Comparison of ENCODE assay signal across 19 cellular contexts in genomic region chr12:68559246-68559645, GRCh38. TPM values are rescaled to one million over a fixed set of nuclear protein-coding genes. Genes with fewer than 3 reads are reported as not detected.
DNase-seq lines count a peak whose midpoint lies in the region; ATAC-seq and TF ChIP-seq lines count a peak whose summit lies in the region.
"Had no signal": no experiment of that assay in that cellular context is flagged by ENCODE, and none has a peak within 500 bp of the region (broad histone marks: within the 10 kb centered on the region; RNA-seq: fewer than 3 reads in every experiment).

No MANE protein-coding gene starts in this region.

- H3K27ac ChIP-seq in SK-N-SH (ENCODE audit: low read depth in 2 of 2, low read length in 1 of 2) (peak overlapping the region in 1 of 2 experiments; percentile 19; a peak in 1 of 4 replicates), IMR-90 (ENCODE audit: insufficient read depth, low read length) (no peak overlapping the region), lower lobe of right lung (peak overlapping the region; percentile 7), left lung (no peak overlapping the region)
- H3K27ac ChIP-seq: A549, KMS-11, testis had no signal

- H3K4me1 ChIP-seq in SK-N-SH (ENCODE audit: control insufficient read depth in 1 of 2, insufficient read depth in 2 of 2, low read depth in 1 of 2, low read length in 1 of 2) (peaks cover 3 to 20% of the 10 kb centered on the region in 2 experiments), IMR-90 (ENCODE audit: control insufficient read depth, insufficient read depth, low read length) (peaks cover 16% of the 10 kb centered on the region), lower lobe of right lung (peaks cover 16% of the 10 kb centered on the region), left lung (peaks cover 8 to 12% of the 10 kb centered on the region in 2 donors)

- H3K79me1 ChIP-seq in IMR-90 (ENCODE audit: low read depth in 1 of 2, low read length in 2 of 2): peaks cover 0 to 10% of the 10 kb centered on the region in 2 experiments; a peak in 2 of 4 replicates

- no peak overlapping the region for H4K5ac ChIP-seq in IMR-90 (ENCODE audit: low read depth, low read length)

- H3K18ac ChIP-seq in IMR-90 (ENCODE audit: low read depth, low read length): no peak overlapping the region

- no peak overlapping the region for H3K4me3 Mint-ChIP-seq in activated T-helper 1 cell treated with anti-CD3 and anti-CD28 coated beads, Interleukin-12 subunit alpha, Interleukin-12 subunit beta, Interleukin-2, Interleukin-4 antibody, amounts not matched to agents 30 ng/mL and 10 ng/mL and 1 ng/mL, durations not matched to agents 14 hours and 24 hours and 36 hours
- H3K4me3 Mint-ChIP-seq: activated CD4-positive, alpha-beta T cell treated with anti-CD3 and anti-CD28 coated beads, Interleukin-2, amount 10 ng/mL, durations not matched to agents 7 days and 5 days; CD8-positive, alpha-beta T cell; nephron had no signal

- peak overlapping the region; percentile 48 for H3K27ac Mint-ChIP-seq in activated T-helper 1 cell treated with anti-CD3 and anti-CD28 coated beads, Interleukin-12 subunit alpha, Interleukin-12 subunit beta, Interleukin-2, Interleukin-4 antibody, amounts not matched to agents 30 ng/mL and 10 ng/mL and 1 ng/mL, durations not matched to agents 14 hours and 24 hours and 36 hours
- H3K27ac Mint-ChIP-seq: activated CD4-positive, alpha-beta T cell treated with anti-CD3 and anti-CD28 coated beads, Interleukin-2, amount 10 ng/mL, durations not matched to agents 7 days and 5 days; nephron had no signal

- no TSS peak for BruUV-seq in IMR-90 (replicated peaks; lab: Mats Ljungman, UMichigan)

- DNase-seq in SK-N-SH: no peak
- DNase-seq in IMR-90: peak; percentile 36
- DNase-seq in activated T-helper 1 cell treated with anti-CD3 and anti-CD28 coated beads, Interleukin-12 subunit alpha, Interleukin-12 subunit beta, Interleukin-2, Interleukin-4 antibody, amounts not matched to agents 30 ng/mL and 10 ng/mL and 1 ng/mL, durations not matched to agents 14 hours and 24 hours and 36 hours (ENCODE audit: low spot score): no peak
- DNase-seq in lower lobe of right lung: no peak
- no peak for DNase-seq in HK-2 (ENCODE audit: unreplicated experiment)
- no peak for DNase-seq in left lung
- no peak for DNase-seq in foreskin melanocyte
- DNase-seq: activated CD4-positive, alpha-beta T cell treated with anti-CD3 and anti-CD28 coated beads, Interleukin-2, amount 10 ng/mL, durations not matched to agents 7 days and 5 days; CD8-positive, alpha-beta T cell; NCI-H187; NCI-H524; retina; T-helper 2 cell; testis had no signal

- H2AK5ac ChIP-seq in IMR-90 (ENCODE audit: low read depth, low read length): peak overlapping the region; percentile 60; the same call in 1 of the 2 replicates

- no peak overlapping the region for H2BK120ac ChIP-seq in IMR-90 (ENCODE audit: low read depth, low read length)

- H4K8ac ChIP-seq in IMR-90 (ENCODE audit: low read depth in 2 of 2, low read length in 2 of 2): peak overlapping the region; percentile 44 to 48; a peak in 2 of 4 replicates

- peak overlapping the region; percentile 45; the same call in 2 of the 3 replicates for H2BK15ac ChIP-seq in IMR-90 (ENCODE audit: low read depth, low read length)

- no peak for ATAC-seq in SK-N-SH treated with all-trans-retinoic acid at 6 μM for 48 hours
- no peak for ATAC-seq in IMR-90 (ENCODE audit: low read depth)
- no peak for ATAC-seq in lower lobe of right lung
- ATAC-seq in left lung: no peak
- ATAC-seq: A549; CD8-positive, alpha-beta T cell had no signal

- H3K9me1 ChIP-seq in IMR-90 (ENCODE audit: insufficient read depth, low read length): peaks cover 19% of the 10 kb centered on the region

- 0 out of 2 replicates have a peak overlapping the region, but pooled peaks have one; percentile 39 for H3K14ac ChIP-seq in IMR-90 (replicated peaks; ENCODE audit: low read depth, low read length)

- H3K4me3 ChIP-seq in SK-N-SH (ENCODE audit: low read depth in 2 of 2, low read length in 1 of 2): no peak overlapping the region
- H3K4me3 ChIP-seq in IMR-90 (ENCODE audit: insufficient read depth, low read depth, low read length): no peak overlapping the region
- no peak overlapping the region for H3K4me3 ChIP-seq in lower lobe of right lung
- H3K4me3 ChIP-seq in left lung: no peak overlapping the region
- H3K4me3 ChIP-seq: A549, lung, testis had no signal

- H2AFZ ChIP-seq in SK-N-SH (ENCODE audit: low read depth) (no peak overlapping the region), IMR-90 (replicated peaks; ENCODE audit: low read length, poor library complexity) (no peak overlapping the region)

- H3K9me2 ChIP-seq in SK-N-SH: no peaks in the 10 kb centered on the region

- H4K20me1 ChIP-seq in SK-N-SH (ENCODE audit: insufficient read depth) (no peaks in the 10 kb centered on the region), IMR-90 (ENCODE audit: insufficient read depth, low read length) (no peaks in the 10 kb centered on the region)

- H3K4ac ChIP-seq in IMR-90 (ENCODE audit: low read depth, low read length): peak overlapping the region; percentile 50; the same call in 1 of the 2 replicates

- H4K91ac ChIP-seq in IMR-90 (ENCODE audit: insufficient read depth, low read depth, low read length): no peak overlapping the region; the same call in 1 of the 2 replicates

- H3F3A ChIP-seq in SK-N-SH (replicated peaks; ENCODE audit: insufficient read depth): peaks cover 28% of the 10 kb centered on the region

- POLR2A ChIA-PET in SK-N-SH (lab: Yijun Ruan, JAX) (no interaction called here), IMR-90 (lab: Charles Lee; ENCODE audit: unreplicated experiment) (no interaction called here)

- no peaks in the 10 kb centered on the region for H3K36me3 ChIP-seq in SK-N-SH (replicated peaks in 1 of 2; ENCODE audit: control insufficient read depth in 1 of 2, insufficient read depth in 2 of 2, low read length in 1 of 2)
- no peaks in the 10 kb centered on the region for H3K36me3 ChIP-seq in IMR-90 (ENCODE audit: control insufficient read depth, insufficient read depth, low read length)
- H3K36me3 ChIP-seq in lower lobe of right lung: no peaks in the 10 kb centered on the region
- no peaks in the 10 kb centered on the region for H3K36me3 ChIP-seq in left lung

- H3K9me3 Mint-ChIP-seq in activated T-helper 1 cell treated with anti-CD3 and anti-CD28 coated beads, Interleukin-12 subunit alpha, Interleukin-12 subunit beta, Interleukin-2, Interleukin-4 antibody, amounts not matched to agents 30 ng/mL and 10 ng/mL and 1 ng/mL, durations not matched to agents 14 hours and 24 hours and 36 hours: no peaks in the 10 kb centered on the region
- H3K9me3 Mint-ChIP-seq: CD8-positive, alpha-beta T cell; nephron had no signal

- H3K9ac ChIP-seq in SK-N-SH (no peak overlapping the region), IMR-90 (ENCODE audit: low read depth, low read length) (no peak overlapping the region)
- H3K9ac ChIP-seq: KMS-11 had no signal

- H3K23ac ChIP-seq in IMR-90 (ENCODE audit: low read depth, low read length): no peak overlapping the region

- no peak for TF ChIP-seq POLR2A in IMR-90 (IDR thresholded peaks at IDR 0.05; ENCODE audit: low read depth, low read length)

- no peak overlapping the region for H3K4me2 ChIP-seq in SK-N-SH
- no peak overlapping the region for H3K4me2 ChIP-seq in IMR-90 (ENCODE audit: low read depth, low read length)
- H3K4me2 ChIP-seq: A549, KMS-11 had no signal

- H3K27me3 ChIP-seq in SK-N-SH (ENCODE audit: insufficient read depth) (no peaks in the 10 kb centered on the region), IMR-90 (ENCODE audit: control insufficient read depth, insufficient read depth, low read length) (no peaks in the 10 kb centered on the region), lower lobe of right lung (ENCODE audit: low read depth) (no peaks in the 10 kb centered on the region), left lung (no peaks in the 10 kb centered on the region)
- H3K27me3 ChIP-seq: testis had no signal

- no peak overlapping the region for H2BK20ac ChIP-seq in IMR-90 (ENCODE audit: low read depth, low read length)

- H3K79me2 ChIP-seq in SK-N-SH (ENCODE audit: insufficient read depth): no peaks in the 10 kb centered on the region

- H3K9me3 ChIP-seq in SK-N-SH (no peaks in the 10 kb centered on the region), IMR-90 (ENCODE audit: control insufficient read depth, insufficient read depth, low read length) (no peaks in the 10 kb centered on the region), lower lobe of right lung (no peaks in the 10 kb centered on the region), left lung (no peaks in the 10 kb centered on the region)
- H3K9me3 ChIP-seq: A549, testis had no signal

- peaks cover 27% of the 10 kb centered on the region for H3K4me1 Mint-ChIP-seq in activated T-helper 1 cell treated with anti-CD3 and anti-CD28 coated beads, Interleukin-12 subunit alpha, Interleukin-12 subunit beta, Interleukin-2, Interleukin-4 antibody, amounts not matched to agents 30 ng/mL and 10 ng/mL and 1 ng/mL, durations not matched to agents 14 hours and 24 hours and 36 hours (ENCODE audit: low read depth)

- CTCF ChIA-PET in SK-N-SH (lab: Yijun Ruan, JAX): no interaction called here
- CTCF ChIA-PET in IMR-90 (lab: Yijun Ruan, JAX): no interaction called here

- H3K36me3 Mint-ChIP-seq in activated T-helper 1 cell treated with anti-CD3 and anti-CD28 coated beads, Interleukin-12 subunit alpha, Interleukin-12 subunit beta, Interleukin-2, Interleukin-4 antibody, amounts not matched to agents 30 ng/mL and 10 ng/mL and 1 ng/mL, durations not matched to agents 14 hours and 24 hours and 36 hours (ENCODE audit: low read depth): peaks cover 5% of the 10 kb centered on the region
- H3K36me3 Mint-ChIP-seq: CD8-positive, alpha-beta T cell had no signal

- dilution Hi-C loops in IMR-90 (cut with HindIII; ENCODE audit: low sequenced_read_pairs, unreplicated experiment): no loop called here

- in situ Hi-C loops in IMR-90 (cut with MboI; ENCODE audit: low sequenced_read_pairs): no loop called here

- H3K27me3 Mint-ChIP-seq in activated T-helper 1 cell treated with anti-CD3 and anti-CD28 coated beads, Interleukin-12 subunit alpha, Interleukin-12 subunit beta, Interleukin-2, Interleukin-4 antibody, amounts not matched to agents 30 ng/mL and 10 ng/mL and 1 ng/mL, durations not matched to agents 14 hours and 24 hours and 36 hours (ENCODE audit: insufficient read depth): peaks cover 12% of the 10 kb centered on the region

- intact Hi-C loops in IMR-90 (cut with micrococcal nuclease) (no loop called here), lower lobe of right lung (cut with DNase I) (no loop called here), left lung (cut with DNase I) (no loop called here)
- intact Hi-C loops in activated T-helper 1 cell treated with anti-CD3 and anti-CD28 coated beads, Interleukin-12 subunit alpha, Interleukin-12 subunit beta, Interleukin-2, Interleukin-4 antibody, amounts not matched to agents 30 ng/mL and 10 ng/mL and 1 ng/mL, durations not matched to agents 14 hours and 24 hours and 36 hours (cut with micrococcal nuclease): no loop called here

- peak overlapping the region; percentile 24 for H2BK5ac ChIP-seq in IMR-90 (ENCODE audit: low read depth, low read length, poor library complexity, severe bottlenecking)

- H3K56ac ChIP-seq in IMR-90 (ENCODE audit: extremely low read depth, insufficient read depth, low read length): no peak overlapping the region

- TF ChIP-seq CTCF in SK-N-SH (IDR thresholded peaks at IDR 0.05): no peak
- no peak for TF ChIP-seq CTCF in IMR-90 (conservative IDR thresholded peaks at IDR 0.05; ENCODE audit: low read depth, low read length)
- TF ChIP-seq CTCF in lower lobe of right lung (IDR thresholded peaks at IDR 0.05): no peak
- TF ChIP-seq CTCF in left lung (IDR thresholded peaks at IDR 0.05): no peak

- WGBS in SK-N-SH (ENCODE audit: low lambda C conversion rate): 76% methylated on average over 1 of the region's 1 CpG
- no CpG with 5 or more reads among the region's 1 CpG for WGBS in IMR-90 (ENCODE audit: extremely low coverage in 2 of 2, insufficient read length in 1 of 2), 2 experiments

- no peak for TF ChIP-seq EP300 in SK-N-SH (IDR thresholded peaks at IDR 0.05; ENCODE audit: borderline replicate concordance in 1 of 2, low read depth in 1 of 2, low read length in 1 of 2)

- TF ChIP-seq RAD21 in SK-N-SH (IDR thresholded peaks at IDR 0.05; ENCODE audit: low read length): no peak
- no peak for TF ChIP-seq RAD21 in IMR-90 (IDR thresholded peaks at IDR 0.05; ENCODE audit: low read length)

- no peak overlapping the region for H2AK9ac ChIP-seq in IMR-90 (replicated peaks; ENCODE audit: low read depth, low read length, poor library complexity)

RNA-seq across cellular contexts. Expression of gene RAP1B, which starts 51.5 kb away (rescaled TPM):
- 128 and 140 TPM in 2 replicates for polyA plus RNA-seq in SK-N-SH (2012; rRNA removed)
- polyA plus RNA-seq in SK-N-SH (2012; cell fraction: cytosol; rRNA removed): 185 and 241 TPM in 2 replicates
- polyA plus RNA-seq in SK-N-SH (2012; cell fraction: nucleus; rRNA removed): 44.7 and 80.8 TPM in 2 replicates
- total RNA-seq in IMR-90 (2012; rRNA removed): 200 and 262 TPM in 2 replicates
- 114 and 159 TPM in 2 replicates for polyA plus RNA-seq in IMR-90 (2012; rRNA removed)
- 56.5 and 87.8 TPM in 2 replicates for polyA plus RNA-seq in IMR-90 (2012; cell fraction: cytosol; rRNA removed)
- polyA plus RNA-seq in IMR-90 (2012; cell fraction: nucleus; rRNA removed; ENCODE audit: low replicate concordance): 16.7 and 90.0 TPM in 2 replicates
- total RNA-seq in activated T-helper 1 cell treated with anti-CD3 and anti-CD28 coated beads, Interleukin-12 subunit alpha, Interleukin-12 subunit beta, Interleukin-2, Interleukin-4 antibody, amounts not matched to agents 30 ng/mL and 10 ng/mL and 1 ng/mL, durations not matched to agents 14 hours and 24 hours and 36 hours: 244 and 263 TPM in 2 replicates
- total RNA-seq in lower lobe of right lung: 193 TPM
- total RNA-seq in left lung: 100 to 1,000 TPM; 137 to 171 TPM
